15 cellular contexts compared by ENCODE assay signal in the genomic region with DNA sequence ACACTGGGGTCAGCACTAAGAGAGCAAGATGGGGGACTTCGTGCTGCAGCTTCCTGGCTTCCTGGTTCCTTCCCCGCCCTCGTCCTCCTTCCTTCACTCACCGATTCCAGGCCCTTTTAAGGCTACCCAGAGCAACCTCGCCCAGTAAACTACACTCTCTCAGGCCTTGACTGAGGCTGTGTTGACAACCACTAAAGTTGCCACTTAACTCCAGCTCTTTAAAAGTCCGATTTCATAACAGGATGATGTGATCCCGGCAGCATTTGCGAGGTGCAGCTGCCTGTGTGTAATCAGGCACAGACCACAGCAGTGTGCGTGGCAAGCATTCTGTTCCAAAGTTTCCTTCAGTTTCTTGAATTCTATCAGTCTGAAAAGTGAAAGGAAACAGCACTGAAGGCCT.
DNase-seq lines count a peak whose midpoint lies in the region; ATAC-seq and TF ChIP-seq lines count a peak whose summit lies in the region.
"Had no signal": no experiment of that assay in that cellular context is flagged by ENCODE, and none has a peak within 500 bp of the region (broad histone marks: within the 10 kb centered on the region; RNA-seq: fewer than 3 reads in every experiment).

No MANE protein-coding gene starts in this region.

- no peaks in the 10 kb centered on the region for H3K27me3 ChIP-seq in vagina
- H3K27me3 ChIP-seq: Peyer's patch, stomach had no signal

- H3K4me3 ChIP-seq in vagina: no peak overlapping the region
- H3K4me3 ChIP-seq: Peyer's patch, stomach had no signal

- no peaks in the 10 kb centered on the region for H3K36me3 ChIP-seq in vagina
- H3K36me3 ChIP-seq: Peyer's patch, stomach had no signal

- DNase-seq in SKM-1 treated with dmso at 0.1 percent for 144 hours (lab: John Stamatoyannopoulos, UW; ENCODE audit: unreplicated experiment) (peak; percentile 9), SKM-1 (lab: John Stamatoyannopoulos, UW; ENCODE audit: unreplicated experiment) (no peak), astrocyte of the hippocampus (ENCODE audit: low read depth, low spot score) (peak; percentile 14), left colon (peak in 1 of 2 donors; percentile 3), vagina (ENCODE audit: extremely low spot score in 2 of 2) (no peak), activated T-cell treated with anti-CD3 and anti-CD28 coated beads for 4 hours (no peak), occipital lobe (lab: John Stamatoyannopoulos, UW) (no peak)
- DNase-seq: activated CD8-positive, alpha-beta memory T cell treated with anti-CD3 and anti-CD28 coated beads, Interleukin-2, amount 50 U/mL, for 4 hours; AML-193; amniotic stem cell; GDM1; Peyer's patch; stimulated activated CD4-positive, alpha-beta T cell treated with anti-CD3 and anti-CD28 coated beads, Interleukin-2, amount 100 ng/mL, for 48 hours; stomach had no signal

- TF ChIP-seq CTCF in vagina (IDR thresholded peaks at IDR 0.05): no peak

- ATAC-seq in left colon (peak; percentile 74), GM21381 (IDR thresholded peaks at IDR 0.05; ENCODE audit: unreplicated experiment) (no peak)

- TF ChIP-seq POLR2A in vagina (IDR thresholded peaks at IDR 0.05): no peak

- H3K9me3 ChIP-seq in vagina: no peaks in the 10 kb centered on the region
- H3K9me3 ChIP-seq: Peyer's patch, stomach had no signal

- H3K4me1 ChIP-seq in vagina: peaks cover 10% of the 10 kb centered on the region
- H3K4me1 ChIP-seq: Peyer's patch, stomach had no signal

- intact Hi-C loops in left colon (cut with DNase I, micrococcal nuclease): no loop called here
- intact Hi-C loops in vagina (cut with DNase I): no loop called here

- peak overlapping the region; percentile 31 for H3K27ac ChIP-seq in vagina
- H3K27ac ChIP-seq: Peyer's patch, stomach had no signal

Comparison
In these comparisons a context has a peak if more than half of its experiments do, and no peak if none do; other contexts are left out.
1. DNase-seq: peak in SKM-1 treated with dmso at 0.1 percent for 144 hours (single experiment) and astrocyte of the hippocampus (single experiment); none in SKM-1 (single experiment), vagina (0 of 2), activated T-cell treated with anti-CD3 and anti-CD28 coated beads for 4 hours (single experiment) and occipital lobe (single experiment).